9 cellular contexts compared by ENCODE assay signal in genomic region chr3:100650651-100651611, GRCh38. TPM values are rescaled to one million over a fixed set of nuclear protein-coding genes. Genes with fewer than 3 reads are reported as not detected.
A peak's percentile ranks its signal among the peaks of the same experiment; 100 is the strongest.
DNase-seq lines count a peak whose midpoint lies in the region; ATAC-seq lines count a peak whose summit lies in the region.
"Had no signal": no experiment of that assay in that cellular context is flagged by ENCODE, and none has a peak within 500 bp of the region (broad histone marks: within the 10 kb centered on the region; RNA-seq: fewer than 3 reads in every experiment).

No MANE protein-coding gene starts in this region.

- no peak overlapping the region for H3K4me3 ChIP-seq in Jurkat, Clone E6-1 (ENCODE audit: low read length)

- H3K27ac Mint-ChIP-seq in naive B cell = peak overlapping the region in 4 of 6 donors; percentile 39 to 79 (median 68)

- peak; percentile 69 to 79 for ATAC-seq in activated CD4-positive, CD25-positive, alpha-beta regulatory T cell treated with anti-CD3 and anti-CD28 coated beads, Interleukin-2, amount 50 U/mL, for 24 hours
- ATAC-seq in GM21825 (IDR thresholded peaks at IDR 0.05; ENCODE audit: unreplicated experiment) = peak; percentile 98
- peak; percentile 99 to 100 for ATAC-seq in naive B cell (ENCODE audit: low read depth in 2 of 2)

- peaks cover 0 to 5% (median 0%) of the 10 kb centered on the region in 3 donors for H3K27me3 Mint-ChIP-seq in naive B cell

- H3K4me3 Mint-ChIP-seq in naive B cell = peak overlapping the region in 5 of 8 donors; percentile 2 to 69 (median 13)

- DNase-seq in activated CD4-positive, CD25-positive, alpha-beta regulatory T cell (lab: John Stamatoyannopoulos, UW) = no peak
- peak; percentile 6 for DNase-seq in Jurkat, Clone E6-1 (ENCODE audit: low read depth, low spot score)
- peak; percentile 44 for DNase-seq in amniotic epithelial cell (ENCODE audit: low read depth)
- DNase-seq in naive B cell = peak; percentile 51
- no peak for DNase-seq in dedifferentiated amniotic fluid mesenchymal stem cell (ENCODE audit: extremely low spot score)
- DNase-seq in activated gamma-delta T cell (lab: John Stamatoyannopoulos, UW) = no peak

- no peaks in the 10 kb centered on the region for H3K9me3 Mint-ChIP-seq in naive B cell

- H3K4me1 Mint-ChIP-seq in naive B cell = peaks cover 8 to 12% (median 9%) of the 10 kb centered on the region in 3 donors

- no peaks in the 10 kb centered on the region for H3K36me3 Mint-ChIP-seq in naive B cell

RNA-seq across cellular contexts. Expression of gene ADGRG7, which starts 41.5 kb away (rescaled TPM):
- polyA plus RNA-seq in Jurkat, Clone E6-1 (2012; ENCODE audit: insufficient read depth, insufficient read length) = not detected
- not detected for polyA plus RNA-seq in naive B cell (ENCODE audit: low read depth in 6 of 6)
- polyA plus RNA-seq: AG04450 had no signal

RNA-seq across cellular contexts. Expression of gene TFG, which starts 58.4 kb away (rescaled TPM):
- 56.0 TPM for polyA plus RNA-seq in Jurkat, Clone E6-1 (2012; ENCODE audit: insufficient read depth, insufficient read length)
- polyA plus RNA-seq in naive B cell (ENCODE audit: low read depth in 6 of 6) = 10 to 100 TPM; 37.8 to 51.4 (median 44.5) TPM

Comparison
In these comparisons a context has a peak if more than half of its experiments do, and no peak if none do; other contexts are left out.
1. DNase-seq: peak in Jurkat, Clone E6-1 (single experiment), amniotic epithelial cell (single experiment) and naive B cell (single experiment); none in activated CD4-positive, CD25-positive, alpha-beta regulatory T cell (0 of 4), dedifferentiated amniotic fluid mesenchymal stem cell (single experiment) and activated gamma-delta T cell (single experiment).
2. Peak in every context shown above with its lines, with median percentiles within 50 percentile points of each other: ATAC-seq.